ENCODE assay signal across 8 cellular contexts in the genomic region with DNA sequence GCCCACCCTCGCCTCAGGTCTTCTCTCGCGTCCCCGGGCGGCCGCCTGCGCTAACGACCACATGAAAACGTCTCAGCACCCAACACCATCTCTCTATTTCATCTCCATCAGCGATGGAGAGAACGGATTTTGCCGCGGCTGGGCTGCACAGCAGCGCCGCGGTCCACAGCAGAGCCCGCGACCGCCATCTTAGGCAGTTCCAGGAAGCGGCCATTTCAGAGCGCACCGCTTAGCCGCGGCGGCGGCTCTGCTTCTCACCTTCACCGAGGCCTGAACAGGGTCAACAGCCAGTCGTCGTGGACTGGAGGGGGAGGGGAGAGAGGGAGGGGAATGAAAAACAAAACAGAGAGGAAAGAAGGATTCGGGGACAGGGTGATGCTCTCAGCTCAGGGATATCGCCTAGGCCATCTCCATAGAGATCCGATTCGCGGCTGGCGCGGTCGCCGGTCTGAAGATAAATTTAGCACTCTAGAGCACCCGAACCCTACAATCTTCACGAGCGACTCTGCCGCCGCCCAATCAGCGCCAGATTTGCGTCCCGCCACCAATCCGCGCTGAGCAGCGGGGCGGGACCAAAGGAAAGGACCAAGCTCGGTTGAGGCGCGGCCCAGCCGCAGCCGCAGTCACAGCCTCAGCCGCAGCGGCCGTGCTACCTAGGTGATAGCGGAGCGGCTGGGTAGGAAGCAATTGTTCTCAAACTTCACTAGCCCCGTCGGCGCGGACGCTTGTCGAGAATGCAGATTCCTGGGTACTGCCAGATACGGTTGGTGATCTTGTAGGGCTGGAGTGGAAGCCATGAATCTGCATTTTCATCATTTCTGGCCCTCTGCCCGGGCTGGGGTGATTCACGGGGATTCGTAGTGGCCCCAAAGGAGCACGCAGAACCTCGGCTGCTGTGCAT. TPM values are rescaled to one million over a fixed set of nuclear protein-coding genes. Genes with fewer than 3 reads are reported as not detected.
DNase-seq lines count a peak whose midpoint lies in the region; ATAC-seq and TF ChIP-seq lines count a peak whose summit lies in the region.

A gene (minus strand): TSS at position 450 of the 901 bp plus-strand sequence. CDS start 3,108 bp downstream, outside the sequence.

- POLR2A ChIA-PET in activated B cell treated with CpG ODN at 0.5 μM for 24 hours (lab: Charles Lee) = interaction anchor here (0.5 to 12.3 kb wide), 38 partner anchors 9 to 1397 kb away, joined by 3 to 470 read pairs (median 4); a partner anchor contains a TSS

- no peaks in the 10 kb centered on the region for H3K27me3 Mint-ChIP-seq in activated B cell treated with CpG ODN at 0.5 μM for 24 hours
- H3K27me3 Mint-ChIP-seq in immature natural killer cell (ENCODE audit: low read depth in 3 of 3) = peaks cover 9 to 15% (median 14%) of the 10 kb centered on the region in 3 donors

- intact Hi-C loops in activated B cell treated with CpG ODN at 0.5 μM for 24 hours (cut with micrococcal nuclease) = loop anchor here (1.0 to 10.0 kb wide), 12 partner anchors 11 to 1393 kb away; a partner anchor contains a TSS
- intact Hi-C loops in spleen (cut with DNase I; ENCODE audit: low total_unique reads) = no loop called here

- H3K4me3 Mint-ChIP-seq in activated B cell treated with CpG ODN at 0.5 μM for 24 hours = peak within 1 kb of the TSS; percentile 100
- H3K4me3 Mint-ChIP-seq in immature natural killer cell = peak within 1 kb of the TSS; percentile 99 to 100 (median 100)

- H3K27ac Mint-ChIP-seq in activated B cell treated with CpG ODN at 0.5 μM for 24 hours (peak within 1 kb of the TSS; percentile 100), immature natural killer cell (peak within 1 kb of the TSS; percentile 98 to 100 (median 99))

- H3K27me3 ChIP-seq in spleen (replicated peaks in 1 of 7) = no peaks in the 10 kb centered on the region

- H3K36me3 Mint-ChIP-seq in activated B cell treated with CpG ODN at 0.5 μM for 24 hours (ENCODE audit: low read depth) (peaks cover 52% of the 10 kb centered on the region), immature natural killer cell (peaks cover 12 to 18% (median 13%) of the 10 kb centered on the region in 3 donors)

- 0 to 1% (median 0%) methylated on average over 48 to 72 of the region's 72 CpGs for WGBS in spleen, 5 donors

- H3K27ac ChIP-seq in caudate nucleus (ENCODE audit: low read depth, low read length) (peak within 1 kb of the TSS; percentile 98), spleen (peak within 1 kb of the TSS; percentile 90 to 99 (median 98))

- H3K9me3 Mint-ChIP-seq in activated B cell treated with CpG ODN at 0.5 μM for 24 hours = no peaks in the 10 kb centered on the region
- H3K9me3 Mint-ChIP-seq in immature natural killer cell = no peaks in the 10 kb centered on the region

- H3K9me3 ChIP-seq in spleen = no peaks in the 10 kb centered on the region

- H3K4me1 Mint-ChIP-seq in activated B cell treated with CpG ODN at 0.5 μM for 24 hours = peaks cover 48% of the 10 kb centered on the region
- H3K4me1 Mint-ChIP-seq in immature natural killer cell = peaks cover 35 to 44% of the 10 kb centered on the region in 2 donors

- in situ Hi-C loops in GM18951 (cut with MboI; ENCODE audit: low sequenced_read_pairs, unreplicated experiment) = no loop called here

- DNase-seq in AG08396 (ENCODE audit: low spot score) = peak; percentile 93
- DNase-seq in NCI-H345 (lab: John Stamatoyannopoulos, UW) = peak; percentile 99
- DNase-seq in activated B cell treated with CpG ODN at 0.5 μM for 24 hours = peak; percentile 93
- DNase-seq in caudate nucleus (lab: John Stamatoyannopoulos, UW) = peak; percentile 81 to 99 (median 97)
- DNase-seq in immature natural killer cell = peak; percentile 97
- peak; percentile 99 for DNase-seq in spleen

- H3K4me3 ChIP-seq in spleen = peak within 1 kb of the TSS; percentile 61 to 95 (median 84)

- TF ChIP-seq POLR2A in GM18951 (IDR thresholded peaks at IDR 0.05; ENCODE audit: extremely low read depth, insufficient read depth, insufficient read length) (peak; percentile 88), spleen (IDR thresholded peaks at IDR 0.05) (peak; percentile 69 to 98 (median 91))

- H3K4me1 ChIP-seq in spleen = peaks cover 22 to 79% (median 42%) of the 10 kb centered on the region in 6 donors

- ATAC-seq in HG03196 (IDR thresholded peaks at IDR 0.05; ENCODE audit: unreplicated experiment) (peak; percentile 92), activated B cell treated with CpG ODN at 0.5 μM for 24 hours (ENCODE audit: low read depth) (peak; percentile 89)

- CTCF ChIA-PET in activated B cell treated with CpG ODN at 0.5 μM for 24 hours (lab: Charles Lee) = interaction anchor here (0.8 to 2.0 kb wide), 5 partner anchors 21 to 317 kb away, joined by 3 to 7 read pairs (median 6); a partner anchor contains a TSS

- H3K36me3 ChIP-seq in spleen = peaks cover 3 to 33% (median 24%) of the 10 kb centered on the region in 6 donors

- TF ChIP-seq CTCF in activated B cell treated with CpG ODN at 0.5 μM for 24 hours (IDR thresholded peaks at IDR 0.05) (no peak), spleen (IDR thresholded peaks at IDR 0.05 in 8 of 11, conservative IDR thresholded peaks at IDR 0.05 in 3 of 11) (peak in 6 of 11 experiments; percentile 4 to 46 (median 21))

RNA-seq across cellular contexts. Expression of the gene that starts here (rescaled TPM):
- total RNA-seq in activated B cell treated with CpG ODN at 0.5 μM for 24 hours (111 and 116 TPM in 2 replicates), spleen (10 to 100 TPM; 54.8 to 83.8 (median 66.9) TPM)
- polyA plus RNA-seq in immature natural killer cell (10 to 100 TPM in 1 of 3 donors, 1 to 10 TPM in 2; 7.2 to 14.7 (median 9.8) TPM), spleen (10 to 100 TPM; 43.5 to 70.1 (median 46.7) TPM)

Comparison
In these comparisons a context has a peak if more than half of its experiments do, and no peak if none do; other contexts are left out.
1. Peak in every context shown above with its lines: DNase-seq, ATAC-seq, H3K4me3 ChIP-seq and H3K27ac ChIP-seq.